ENCODE assay signal across 8 cellular contexts in the genomic region with DNA sequence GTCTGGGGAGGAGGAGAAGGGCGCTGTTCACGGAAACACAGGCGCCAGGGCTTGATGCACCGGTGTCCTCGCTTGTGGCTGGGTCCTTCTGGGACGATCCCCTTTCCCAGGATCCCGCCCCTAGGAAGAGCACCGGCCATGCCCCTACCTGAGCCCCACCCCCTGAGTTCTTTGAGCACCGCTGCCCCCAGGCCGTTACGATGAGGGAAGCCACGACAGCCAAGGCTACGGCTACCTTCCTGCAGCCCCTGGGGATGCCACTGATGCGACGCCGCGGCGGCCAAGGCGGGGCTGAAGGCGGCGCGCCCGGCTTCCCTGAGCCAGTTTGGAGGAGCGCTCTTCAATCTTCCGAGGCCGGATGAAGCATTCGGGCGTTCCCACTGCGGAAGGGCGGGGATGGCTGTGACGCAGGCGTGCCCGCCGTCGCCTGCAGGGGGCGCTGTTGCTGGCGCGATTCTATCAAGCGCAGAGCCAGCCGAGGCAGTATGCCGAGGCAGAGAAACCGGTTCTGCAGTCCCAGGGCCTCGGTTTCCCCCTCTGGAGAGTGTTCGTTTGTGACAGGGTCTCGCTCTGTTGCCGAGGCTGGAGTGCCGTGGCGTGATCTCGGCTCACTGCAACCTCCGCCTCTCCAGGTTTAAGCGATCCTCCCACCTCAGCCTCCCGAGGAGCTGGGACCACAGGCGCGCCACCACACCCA. TPM values are rescaled to one million over a fixed set of nuclear protein-coding genes. Genes with fewer than 3 reads are reported as not detected.
A peak's percentile ranks its signal among the peaks of the same experiment; 100 is the strongest.
DNase-seq lines count a peak whose midpoint lies in the region; ATAC-seq, FAIRE-seq and TF ChIP-seq lines count a peak whose summit lies in the region.

No MANE protein-coding gene starts in this region.

- no peaks in the 10 kb centered on the region for H3K9me3 Mint-ChIP-seq in activated T-helper 1 cell treated with anti-CD3 and anti-CD28 coated beads, Interleukin-12 subunit alpha, Interleukin-12 subunit beta, Interleukin-2, Interleukin-4 antibody, amounts not matched to agents 30 ng/mL and 10 ng/mL and 1 ng/mL, durations not matched to agents 14 hours and 24 hours and 36 hours

- DNase-seq in A673 (ENCODE audit: low spot score) (peak; percentile 65), GM19239 (ENCODE audit: insufficient read length, low spot score) (peak; percentile 70), NOMO-1 treated with DMSO at 0.1 percent for 48 hours (lab: John Stamatoyannopoulos, UW; ENCODE audit: unreplicated experiment) (peak; percentile 16), fibroblast of the conjunctiva (ENCODE audit: low read depth) (peak; percentile 24), occipital lobe (lab: John Stamatoyannopoulos, UW) (peak; percentile 55), testis (peak; percentile 73)
- peak; percentile 73 for DNase-seq in activated T-helper 1 cell treated with anti-CD3 and anti-CD28 coated beads, Interleukin-12 subunit alpha, Interleukin-12 subunit beta, Interleukin-2, Interleukin-4 antibody, amounts not matched to agents 30 ng/mL and 10 ng/mL and 1 ng/mL, durations not matched to agents 14 hours and 24 hours and 36 hours (ENCODE audit: low spot score)

- peak; percentile 35 for FAIRE-seq in GM19239 (lab: Jason Lieb, UNC)

- no peak overlapping the region for H3K27ac Mint-ChIP-seq in activated T-helper 1 cell treated with anti-CD3 and anti-CD28 coated beads, Interleukin-12 subunit alpha, Interleukin-12 subunit beta, Interleukin-2, Interleukin-4 antibody, amounts not matched to agents 30 ng/mL and 10 ng/mL and 1 ng/mL, durations not matched to agents 14 hours and 24 hours and 36 hours

- H3K4me3 Mint-ChIP-seq in activated T-helper 1 cell treated with anti-CD3 and anti-CD28 coated beads, Interleukin-12 subunit alpha, Interleukin-12 subunit beta, Interleukin-2, Interleukin-4 antibody, amounts not matched to agents 30 ng/mL and 10 ng/mL and 1 ng/mL, durations not matched to agents 14 hours and 24 hours and 36 hours = peak overlapping the region; percentile 47

- CTCF ChIA-PET in A673 (lab: Charles Lee) = no interaction called here

- no peak overlapping the region for H3K4me3 ChIP-seq in A673 (ENCODE audit: low read depth, low read length, poor library complexity, severe bottlenecking)
- H3K4me3 ChIP-seq in testis = peak overlapping the region in 1 of 2 donors; percentile 37

- H3K36me3 ChIP-seq in A673 (ENCODE audit: insufficient read depth, low read length, poor library complexity, severe bottlenecking) = no peaks in the 10 kb centered on the region
- H3K36me3 ChIP-seq in testis (ENCODE audit: low read depth, missing control alignments) = no peaks in the 10 kb centered on the region

- H3K4me1 ChIP-seq in A673 (ENCODE audit: insufficient read depth, low read length, poor library complexity, severe bottlenecking) (no peaks in the 10 kb centered on the region), testis (no peaks in the 10 kb centered on the region)

- H3K27me3 ChIP-seq in A673 (replicated peaks; ENCODE audit: insufficient read depth, low read depth, low read length, poor library complexity) = no peaks in the 10 kb centered on the region
- H3K27me3 ChIP-seq in testis = no peaks in the 10 kb centered on the region

- no peak for ATAC-seq in GM21619 (IDR thresholded peaks at IDR 0.05; ENCODE audit: unreplicated experiment)

- peaks cover 6% of the 10 kb centered on the region for H3K4me1 Mint-ChIP-seq in activated T-helper 1 cell treated with anti-CD3 and anti-CD28 coated beads, Interleukin-12 subunit alpha, Interleukin-12 subunit beta, Interleukin-2, Interleukin-4 antibody, amounts not matched to agents 30 ng/mL and 10 ng/mL and 1 ng/mL, durations not matched to agents 14 hours and 24 hours and 36 hours (ENCODE audit: low read depth)

- no peaks in the 10 kb centered on the region for H3K36me3 Mint-ChIP-seq in activated T-helper 1 cell treated with anti-CD3 and anti-CD28 coated beads, Interleukin-12 subunit alpha, Interleukin-12 subunit beta, Interleukin-2, Interleukin-4 antibody, amounts not matched to agents 30 ng/mL and 10 ng/mL and 1 ng/mL, durations not matched to agents 14 hours and 24 hours and 36 hours (ENCODE audit: low read depth)

- peaks cover 16% of the 10 kb centered on the region for H3K27me3 Mint-ChIP-seq in activated T-helper 1 cell treated with anti-CD3 and anti-CD28 coated beads, Interleukin-12 subunit alpha, Interleukin-12 subunit beta, Interleukin-2, Interleukin-4 antibody, amounts not matched to agents 30 ng/mL and 10 ng/mL and 1 ng/mL, durations not matched to agents 14 hours and 24 hours and 36 hours (ENCODE audit: insufficient read depth)

- 51 to 55% methylated on average over 26 to 53 of the region's 54 CpGs for WGBS in testis, 2 donors

- no peak overlapping the region for H3K27ac ChIP-seq in A673 (ENCODE audit: low read depth, low read length, poor library complexity, severe bottlenecking)
- no peak overlapping the region for H3K27ac ChIP-seq in testis

- intact Hi-C loops in A673 (cut with micrococcal nuclease; ENCODE audit: unreplicated experiment) (no loop called here), testis (cut with DNase I; ENCODE audit: low total_unique reads) (no loop called here)
- intact Hi-C loops in activated T-helper 1 cell treated with anti-CD3 and anti-CD28 coated beads, Interleukin-12 subunit alpha, Interleukin-12 subunit beta, Interleukin-2, Interleukin-4 antibody, amounts not matched to agents 30 ng/mL and 10 ng/mL and 1 ng/mL, durations not matched to agents 14 hours and 24 hours and 36 hours (cut with micrococcal nuclease) = loop anchor here (1.0 to 5.0 kb wide), 3 partner anchors 53 to 82 kb away; a partner anchor contains a TSS

- POLR2A ChIA-PET in A673 (lab: Charles Lee; ENCODE audit: low non-redundant PET) = no interaction called here

- TF ChIP-seq CTCF in A673 (conservative IDR thresholded peaks at IDR 0.05; ENCODE audit: low read depth, low read length) = peak; percentile 92
- peak; percentile 61 to 73 (median 63) for TF ChIP-seq CTCF in testis (IDR thresholded peaks at IDR 0.05)

- H3K9me3 ChIP-seq in A673 (ENCODE audit: low read depth, low read length, poor library complexity, severe bottlenecking) = no peaks in the 10 kb centered on the region
- H3K9me3 ChIP-seq in testis = no peaks in the 10 kb centered on the region

- TF ChIP-seq POLR2A in testis (IDR thresholded peaks at IDR 0.05) = no peak

- BruUV-seq in A673 (replicated peaks; lab: Mats Ljungman, UMichigan) = no TSS peak

RNA-seq across cellular contexts. Expression of a gene that starts 9.7 kb away (rescaled TPM):
- 21.4 and 22.0 TPM in 2 replicates for total RNA-seq in A673 (2021)
- total RNA-seq in activated T-helper 1 cell treated with anti-CD3 and anti-CD28 coated beads, Interleukin-12 subunit alpha, Interleukin-12 subunit beta, Interleukin-2, Interleukin-4 antibody, amounts not matched to agents 30 ng/mL and 10 ng/mL and 1 ng/mL, durations not matched to agents 14 hours and 24 hours and 36 hours = 8.4 TPM in 2 replicates
- total RNA-seq in occipital lobe = 0.47 TPM
- total RNA-seq in testis = 10 to 100 TPM; 16.9 to 18.6 TPM
- polyA plus RNA-seq in testis (ENCODE audit: insufficient read depth, low read depth, low replicate concordance) = 12.0 TPM

RNA-seq across cellular contexts. Expression of a gene that starts 31.9 kb away (rescaled TPM):
- not detected in 2 replicates for total RNA-seq in A673 (2021)
- total RNA-seq in activated T-helper 1 cell treated with anti-CD3 and anti-CD28 coated beads, Interleukin-12 subunit alpha, Interleukin-12 subunit beta, Interleukin-2, Interleukin-4 antibody, amounts not matched to agents 30 ng/mL and 10 ng/mL and 1 ng/mL, durations not matched to agents 14 hours and 24 hours and 36 hours = not detected in 2 replicates
- not detected for total RNA-seq in occipital lobe
- total RNA-seq in testis = under 1 TPM; 0.37 to 0.71 TPM
- polyA plus RNA-seq in testis (ENCODE audit: insufficient read depth, low read depth, low replicate concordance) = 1.4 TPM

Comparison
In these comparisons a context has a peak if more than half of its experiments do, and no peak if none do; other contexts are left out.
1. DNase-seq: peak in every context shown above with its lines; median percentile 73 in activated T-helper 1 cell treated with anti-CD3 and anti-CD28 coated beads, Interleukin-12 subunit alpha, Interleukin-12 subunit beta, Interleukin-2, Interleukin-4 antibody, amounts not matched to agents 30 ng/mL and 10 ng/mL and 1 ng/mL, durations not matched to agents 14 hours and 24 hours and 36 hours; 73 in testis; 70 in GM19239; 65 in A673; 55 in occipital lobe; 24 in fibroblast of the conjunctiva; 16 in NOMO-1 treated with DMSO at 0.1 percent for 48 hours.